Comparison of ENCODE assay signal across 8 cellular contexts in the genomic region with DNA sequence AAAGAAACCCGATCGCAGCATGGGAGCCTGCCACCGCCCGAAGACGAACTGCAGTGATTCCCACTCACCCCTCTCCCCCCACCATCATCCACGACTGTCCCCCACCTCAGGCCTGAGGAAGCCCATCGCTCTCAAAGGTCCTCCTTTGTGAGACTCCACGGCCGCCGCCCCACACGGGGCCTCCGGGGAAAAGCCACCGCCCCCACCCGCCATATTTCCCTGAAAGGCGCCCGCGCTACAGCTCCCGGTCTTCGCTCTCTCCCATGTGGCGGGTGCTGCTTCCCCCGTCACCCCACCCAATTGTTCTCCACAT. TPM values are rescaled to one million over a fixed set of nuclear protein-coding genes. Genes with fewer than 3 reads are reported as not detected.
DNase-seq lines count a peak whose midpoint lies in the region; ATAC-seq, FAIRE-seq and TF ChIP-seq lines count a peak whose summit lies in the region.

No MANE protein-coding gene starts in this region.

- H3K27ac ChIP-seq in astrocyte (ENCODE audit: low read depth, low read length) (peak overlapping the region; percentile 100), iPS-20b (ENCODE audit: low read length) (peak overlapping the region; percentile 73)

- H3K79me2 ChIP-seq in astrocyte (ENCODE audit: insufficient read depth, low read length) = peaks cover 57% of the 10 kb centered on the region

- FAIRE-seq in astrocyte (lab: Jason Lieb, UNC) = no peak

- no peak for TF ChIP-seq CTCF in astrocyte (IDR thresholded peaks at IDR 0.05; ENCODE audit: insufficient read depth, low read depth, low read length)

- H3K36me3 ChIP-seq in astrocyte (ENCODE audit: insufficient read depth, low read length) (no peaks in the 10 kb centered on the region), iPS-20b (ENCODE audit: insufficient read depth, low read depth, low read length) (peaks cover 17% of the 10 kb centered on the region)

- peaks cover 52% of the 10 kb centered on the region for H4K20me1 ChIP-seq in astrocyte (ENCODE audit: insufficient read depth, low read length)

- peaks cover 37% of the 10 kb centered on the region for H3K36me3 Mint-ChIP-seq in activated CD4-positive, alpha-beta T cell treated with anti-CD3 and anti-CD28 coated beads, Interleukin-2, amount 10 ng/mL, durations not matched to agents 24 days and 14 days (ENCODE audit: low read depth)
- H3K36me3 Mint-ChIP-seq in IgD-negative memory B cell (no peaks in the 10 kb centered on the region), astrocyte (ENCODE audit: low read depth, unreplicated experiment) (peaks cover 2% of the 10 kb centered on the region)

- H3K9me3 Mint-ChIP-seq in activated CD4-positive, alpha-beta T cell treated with anti-CD3 and anti-CD28 coated beads, Interleukin-2, amount 10 ng/mL, durations not matched to agents 24 days and 14 days = no peaks in the 10 kb centered on the region
- H3K9me3 Mint-ChIP-seq in IgD-negative memory B cell = peaks cover 0 to 2% (median 0%) of the 10 kb centered on the region in 3 donors
- H3K9me3 Mint-ChIP-seq in astrocyte (ENCODE audit: unreplicated experiment) = peaks cover under 1% of the 10 kb centered on the region

- no peaks in the 10 kb centered on the region for H3K9me3 ChIP-seq in astrocyte (ENCODE audit: insufficient read depth, low read depth, low read length)
- H3K9me3 ChIP-seq in iPS-20b (ENCODE audit: insufficient read depth, low read depth, low read length) = no peaks in the 10 kb centered on the region

- H3K27ac Mint-ChIP-seq in activated CD4-positive, alpha-beta T cell treated with anti-CD3 and anti-CD28 coated beads, Interleukin-2, amount 10 ng/mL, durations not matched to agents 24 days and 14 days = peak overlapping the region; percentile 100
- H3K27ac Mint-ChIP-seq in IgD-negative memory B cell (peak overlapping the region; percentile 97 to 100 (median 98)), astrocyte (ENCODE audit: unreplicated experiment) (peak overlapping the region; percentile 98)

- peak overlapping the region; percentile 100 for H3K4me3 ChIP-seq in astrocyte (ENCODE audit: insufficient read depth, low read depth, low read length)
- H3K4me3 ChIP-seq in iPS-20b (ENCODE audit: low read length) = peak overlapping the region; percentile 100

- DNase-seq in activated CD4-positive, alpha-beta T cell treated with anti-CD3 and anti-CD28 coated beads, Interleukin-2, amount 10 ng/mL, durations not matched to agents 24 days and 14 days = peak; percentile 88
- no peak for DNase-seq in activated CD4-positive, alpha-beta T cell treated with anti-CD3 and anti-CD28 coated beads, Interleukin-2, amount 50 U/mL, for 48 hours
- no peak for DNase-seq in astrocyte (ENCODE audit: low read depth)
- DNase-seq in stimulated activated CD8-positive, alpha-beta memory T cell treated with anti-CD3 and anti-CD28 coated beads, Interleukin-15, amount 100 ng/mL, for 48 hours (ENCODE audit: low read depth in 2 of 2) = peak; percentile 19 to 25

- ATAC-seq in GM18517 (IDR thresholded peaks at IDR 0.05; ENCODE audit: unreplicated experiment) (no peak), HG02970 (IDR thresholded peaks at IDR 0.05; ENCODE audit: low FRiP score, unreplicated experiment) (no peak)

- H2AFZ ChIP-seq in astrocyte (ENCODE audit: low read depth, low read length) = no peak overlapping the region

- H3K4me1 Mint-ChIP-seq in activated CD4-positive, alpha-beta T cell treated with anti-CD3 and anti-CD28 coated beads, Interleukin-2, amount 10 ng/mL, durations not matched to agents 24 days and 14 days = peaks cover 21% of the 10 kb centered on the region
- H3K4me1 Mint-ChIP-seq in IgD-negative memory B cell (peaks cover 26 to 29% (median 29%) of the 10 kb centered on the region in 3 donors), astrocyte (ENCODE audit: low read depth, unreplicated experiment) (peaks cover 14% of the 10 kb centered on the region)

- peak overlapping the region; percentile 100 for H3K4me3 Mint-ChIP-seq in activated CD4-positive, alpha-beta T cell treated with anti-CD3 and anti-CD28 coated beads, Interleukin-2, amount 10 ng/mL, durations not matched to agents 24 days and 14 days
- H3K4me3 Mint-ChIP-seq in IgD-negative memory B cell (peak overlapping the region; percentile 98 to 100 (median 100)), astrocyte (ENCODE audit: unreplicated experiment) (peak overlapping the region; percentile 98)

- H3K4me2 ChIP-seq in astrocyte (ENCODE audit: low read length) = peak overlapping the region; percentile 94

- H3K4me1 ChIP-seq in astrocyte (ENCODE audit: insufficient read depth, low read length) (peaks cover 14% of the 10 kb centered on the region), iPS-20b (ENCODE audit: insufficient read depth, low read length) (peaks cover 8% of the 10 kb centered on the region; the same call in 1 of the 2 replicates)

- no peaks in the 10 kb centered on the region for H3K27me3 ChIP-seq in astrocyte (ENCODE audit: insufficient read depth, low read length)
- H3K27me3 ChIP-seq in iPS-20b (ENCODE audit: insufficient read depth, low read length) = no peaks in the 10 kb centered on the region

- H3K9ac ChIP-seq in astrocyte (ENCODE audit: low read length) (peak overlapping the region; percentile 100), iPS-20b (ENCODE audit: low read depth, low read length) (peak overlapping the region; percentile 100)

- intact Hi-C loops in activated CD4-positive, alpha-beta T cell treated with anti-CD3 and anti-CD28 coated beads, Interleukin-2, amount 10 ng/mL, durations not matched to agents 24 days and 14 days (cut with micrococcal nuclease) = loop anchor here (2.0 kb wide), 3 partner anchors 25 to 117 kb away; partner anchors contain the start of gene INPP5K

- peaks cover 3% of the 10 kb centered on the region for H3K27me3 Mint-ChIP-seq in activated CD4-positive, alpha-beta T cell treated with anti-CD3 and anti-CD28 coated beads, Interleukin-2, amount 10 ng/mL, durations not matched to agents 24 days and 14 days
- H3K27me3 Mint-ChIP-seq in IgD-negative memory B cell = no peaks in the 10 kb centered on the region
- no peaks in the 10 kb centered on the region for H3K27me3 Mint-ChIP-seq in astrocyte (ENCODE audit: low read depth, unreplicated experiment)

RNA-seq across cellular contexts. Expression of gene YWHAE, which starts 0.7 kb away (rescaled TPM):
- total RNA-seq in activated CD4-positive, alpha-beta T cell treated with anti-CD3 and anti-CD28 coated beads, Interleukin-2, amount 10 ng/mL, durations not matched to agents 24 days and 14 days = 493 and 504 TPM in 2 replicates
- 54.4 TPM for polyA plus RNA-seq in IgD-negative memory B cell
- total RNA-seq in astrocyte = 756 and 771 TPM in 2 replicates

RNA-seq across cellular contexts. Expression of gene CRK, which starts 56.7 kb away (rescaled TPM):
- 22.5 and 24.3 TPM in 2 replicates for total RNA-seq in activated CD4-positive, alpha-beta T cell treated with anti-CD3 and anti-CD28 coated beads, Interleukin-2, amount 10 ng/mL, durations not matched to agents 24 days and 14 days
- polyA plus RNA-seq in IgD-negative memory B cell = 28.3 TPM
- 81.1 and 83.5 TPM in 2 replicates for total RNA-seq in astrocyte

Comparison
In these comparisons a context has a peak if more than half of its experiments do, and no peak if none do; other contexts are left out.
1. DNase-seq: peak in activated CD4-positive, alpha-beta T cell treated with anti-CD3 and anti-CD28 coated beads, Interleukin-2, amount 10 ng/mL, durations not matched to agents 24 days and 14 days (single experiment) and stimulated activated CD8-positive, alpha-beta memory T cell treated with anti-CD3 and anti-CD28 coated beads, Interleukin-15, amount 100 ng/mL, for 48 hours (2 of 2); none in activated CD4-positive, alpha-beta T cell treated with anti-CD3 and anti-CD28 coated beads, Interleukin-2, amount 50 U/mL, for 48 hours (0 of 2) and astrocyte (single experiment).
2. Peak in every context shown above with its lines, with median percentiles within 50 percentile points of each other: H3K27ac Mint-ChIP-seq and H3K4me3 Mint-ChIP-seq.